Comparison of ENCODE assay signal across 10 cellular contexts in the genomic region with DNA sequence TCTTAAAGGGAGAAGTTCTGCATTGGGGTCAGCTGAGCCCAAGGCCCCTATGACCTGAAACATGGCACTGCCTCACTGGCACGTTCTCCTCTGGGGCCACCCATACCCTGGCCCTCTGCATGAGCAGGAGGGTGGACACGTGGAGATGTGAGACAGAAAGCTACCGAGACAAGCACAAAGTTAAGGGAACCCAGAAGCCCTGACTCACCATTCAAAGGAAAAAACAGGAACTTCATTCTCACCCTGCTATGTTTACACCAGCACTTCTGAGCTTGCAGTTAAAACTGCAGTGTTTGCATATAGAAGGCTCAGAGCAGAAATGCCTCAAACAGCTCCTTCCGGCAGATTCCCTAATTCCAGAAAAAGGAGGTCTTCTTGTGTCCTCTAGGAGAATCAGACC. TPM values are rescaled to one million over a fixed set of nuclear protein-coding genes. Genes with fewer than 3 reads are reported as not detected.
DNase-seq lines count a peak whose midpoint lies in the region; ATAC-seq, FAIRE-seq and TF ChIP-seq lines count a peak whose summit lies in the region.
"Had no signal": no experiment of that assay in that cellular context is flagged by ENCODE, and none has a peak within 500 bp of the region (broad histone marks: within the 10 kb centered on the region; RNA-seq: fewer than 3 reads in every experiment).

No MANE protein-coding gene starts in this region.

- H3K4me2 ChIP-seq in K562 (ENCODE audit: insufficient read depth, low read length): no peak overlapping the region
- no peak overlapping the region for H3K4me2 ChIP-seq in PC-9
- H3K4me2 ChIP-seq: KMS-11 had no signal

- 42% methylated on average over 4 of the region's 4 CpGs for WGBS in K562 (ENCODE audit: insufficient coverage, low coverage, missing lambda C conversion rate)

- H3K27ac ChIP-seq in K562 (ENCODE audit: extremely low read depth, low read depth, low read length) (no peak overlapping the region), PC-9 (no peak overlapping the region)
- H3K27ac ChIP-seq: KMS-11 had no signal

- peak overlapping the region in 5 of 6 donors; percentile 6 to 61 (median 32) for H3K27ac Mint-ChIP-seq in naive B cell

- no peak overlapping the region for H3K4me3 ChIP-seq in NB4 (ENCODE audit: low read depth, low read length)
- H3K4me3 ChIP-seq in K562: no peak overlapping the region
- no peak overlapping the region for H3K4me3 ChIP-seq in PC-9

- FAIRE-seq in K562 (lab: Jason Lieb, UNC): no peak
- FAIRE-seq: kidney had no signal

- H3K27me3 Mint-ChIP-seq in naive B cell: no peaks in the 10 kb centered on the region

- peaks cover 0 to 10% of the 10 kb centered on the region in 2 donors for H3K36me3 Mint-ChIP-seq in naive B cell

- H3K4me1 Mint-ChIP-seq in naive B cell: peaks cover 0 to 8% (median 6%) of the 10 kb centered on the region in 3 donors

- BruUV-seq in K562 (replicated peaks; lab: Mats Ljungman, UMichigan) (no TSS peak), PC-9 (replicated peaks; lab: Mats Ljungman, UMichigan) (no TSS peak)

- peak; percentile 81 for DNase-seq in CD1c-positive myeloid dendritic cell (ENCODE audit: extremely low spot score)
- DNase-seq in NB4 (ENCODE audit: low read depth): peak; percentile 85
- DNase-seq in K562 (ENCODE audit: extremely low read depth in 1 of 4, low spot score in 3 of 4): no peak
- DNase-seq in naive B cell: no peak
- DNase-seq in HPDE6-E6E7 (ENCODE audit: extremely low spot score): no peak
- no peak for DNase-seq in NCI-H2196 (lab: John Stamatoyannopoulos, UW; ENCODE audit: unreplicated experiment)
- DNase-seq in PC-9: no peak
- DNase-seq in SK-N-DZ (ENCODE audit: low spot score): no peak
- DNase-seq: kidney had no signal

- TF ChIP-seq RAD21 in K562 (CRISPR knock-in tag; conservative IDR thresholded peaks at IDR 0.05 in 1 of 2, IDR thresholded peaks at IDR 0.05 in 1 of 2): no peak

- peaks cover 10% of the 10 kb centered on the region; the same call in 2 of the 3 replicates for H3K36me3 ChIP-seq in K562 (ENCODE audit: control insufficient read depth, insufficient read depth, low read length)
- H3K36me3 ChIP-seq in PC-9 (ENCODE audit: low read depth): peaks cover 31% of the 10 kb centered on the region; the same call in 1 of the 2 replicates

- no peak; the same call in 2 of the 3 replicates for ATAC-seq in K562
- no peak for ATAC-seq in naive B cell (ENCODE audit: low read depth in 2 of 2)

- intact Hi-C loops in K562 (cut with micrococcal nuclease): no loop called here
- intact Hi-C loops in PC-9 (cut with micrococcal nuclease; ENCODE audit: unreplicated experiment): no loop called here

- H3K4me3 Mint-ChIP-seq in naive B cell: no peak overlapping the region

- in situ Hi-C loops in K562 (cut with MboI): no loop called here

- H3K9me2 ChIP-seq in PC-9 (ENCODE audit: insufficient read depth): no peaks in the 10 kb centered on the region

- no peaks in the 10 kb centered on the region for H3K9me1 ChIP-seq in K562 (ENCODE audit: control insufficient read depth, insufficient read depth, low read length)

- H3K4me1 ChIP-seq in K562 (replicated peaks in 1 of 2; ENCODE audit: control insufficient read depth in 2 of 2, insufficient read depth in 2 of 2, low read length in 2 of 2) (peaks cover 3 to 9% of the 10 kb centered on the region in 2 experiments; a peak in 4 of 5 replicates), PC-9 (replicated peaks; ENCODE audit: insufficient read depth) (peaks cover 34% of the 10 kb centered on the region)

- H4K20me1 ChIP-seq in K562 (replicated peaks; ENCODE audit: control insufficient read depth, insufficient read depth, low read length): no peaks in the 10 kb centered on the region
- H4K20me1 ChIP-seq in PC-9 (ENCODE audit: insufficient read depth): no peaks in the 10 kb centered on the region

- CTCF ChIA-PET in K562 (lab: Yijun Ruan, JAX; ENCODE audit: low intra/inter-chr PET ratio) (no interaction called here), PC-9 (lab: Charles Lee) (no interaction called here)

- no peak overlapping the region for H3K9ac ChIP-seq in K562 (ENCODE audit: insufficient read depth in 1 of 2, low read depth in 2 of 2, low read length in 2 of 2)
- H3K9ac ChIP-seq: KMS-11 had no signal

- no peaks in the 10 kb centered on the region for H3K9me3 ChIP-seq in K562 (replicated peaks; ENCODE audit: control insufficient read depth, insufficient read depth, low read depth, low read length)
- H3K9me3 ChIP-seq in PC-9 (ENCODE audit: insufficient read depth, low read depth): no peaks in the 10 kb centered on the region

- H3F3A ChIP-seq in PC-9 (ENCODE audit: insufficient read depth, low read depth): peaks cover 30% of the 10 kb centered on the region

- H3K9me3 Mint-ChIP-seq in naive B cell: no peaks in the 10 kb centered on the region

- POLR2A ChIA-PET in K562 (lab: Yijun Ruan, JAX) (interaction anchor here (0.7 to 1.2 kb wide), 2 partner anchors 10 to 591 kb away, joined by 3 to 5 read pairs; no protein-coding TSS in a partner anchor), PC-9 (lab: Charles Lee; ENCODE audit: unreplicated experiment) (interaction anchor here (0.7 kb wide), 1 partner anchor 43 kb away, joined by 4 read pairs; no protein-coding TSS in a partner anchor)

- no peak for TF ChIP-seq POLR2A in NB4 (IDR thresholded peaks at IDR 0.05; ENCODE audit: extremely low read depth, insufficient read length)
- TF ChIP-seq POLR2A in K562 (conservative IDR thresholded peaks at IDR 0.05): no peak

- H3K79me2 ChIP-seq in K562 (ENCODE audit: control insufficient read depth, insufficient read depth, low read length): no peaks in the 10 kb centered on the region
- H3K79me2 ChIP-seq in PC-9 (ENCODE audit: low read depth): no peaks in the 10 kb centered on the region

- TF ChIP-seq EP300 in K562 (IDR thresholded peaks at IDR 0.05; ENCODE audit: low read length): no peak

- TF ChIP-seq CTCF in NB4 (IDR thresholded peaks at IDR 0.05; ENCODE audit: low read depth, low read length): no peak
- no peak for TF ChIP-seq CTCF in K562 (IDR thresholded peaks at IDR 0.05 in 2 of 3, conservative IDR thresholded peaks at IDR 0.05 in 1 of 3; ENCODE audit: insufficient read depth in 2 of 3, low read depth in 1 of 3, low read length in 3 of 3)
- no peak for TF ChIP-seq CTCF in PC-9 (conservative IDR thresholded peaks at IDR 0.05)

- H2AFZ ChIP-seq in K562 (ENCODE audit: low read depth, low read length): no peak overlapping the region
- H2AFZ ChIP-seq in PC-9: no peak overlapping the region

- H3K27me3 ChIP-seq in K562 (ENCODE audit: control insufficient read depth in 2 of 2, insufficient read depth in 2 of 2, low read length in 2 of 2) (0 out of 5 replicates have a peak, but pooled peaks cover 0 to 4% of the 10 kb centered on the region in 2 experiments), PC-9 (ENCODE audit: insufficient read depth, low read depth) (no peaks in the 10 kb centered on the region)

TF ChIP-seq in K562, 482 proteins besides CTCF, POLR2A, EP300 and RAD21 (continues in another document):
- TF ChIP-seq, protein P1, sequence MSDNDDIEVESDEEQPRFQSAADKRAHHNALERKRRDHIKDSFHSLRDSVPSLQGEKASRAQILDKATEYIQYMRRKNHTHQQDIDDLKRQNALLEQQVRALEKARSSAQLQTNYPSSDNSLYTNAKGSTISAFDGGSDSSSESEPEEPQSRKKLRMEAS (CRISPR knock-in tag; IDR thresholded peaks at IDR 0.05): peak; percentile 23; the same call in 1 of the 2 replicates

RNA-seq across cellular contexts. Expression of a gene that starts 41.7 kb away (rescaled TPM):
- total RNA-seq in K562 (2011; cell fraction: chromatin; rRNA removed; ENCODE audit: low replicate concordance): 0.83 and 0.88 TPM in 2 replicates
- total RNA-seq in K562 (2011; cell fraction: nucleolus; rRNA removed): 0.39 and 0.50 TPM in 2 replicates
- total RNA-seq in K562 (2011; cell fraction: nucleoplasm; rRNA removed): 0.81 and 1.2 TPM in 2 replicates
- total RNA-seq in K562 (2014; rRNA removed): 0.29 and 0.32 TPM in 2 replicates
- total RNA-seq in K562 (2014; rRNA removed; fragmentation: Illumina TruSeq; extraction: Trizol): 0.44 and 0.45 TPM in 2 replicates
- total RNA-seq in K562 (2015; rRNA removed; fragmentation: Illumina TruSeq; extraction: Trizol): 0.22 and 0.23 TPM in 2 replicates
- 0.49 and 0.65 TPM in 2 replicates for total RNA-seq in K562 (2021)
- 0.85 and 1.1 TPM in 2 replicates for polyA plus RNA-seq in K562 (2011; rRNA removed)
- 0.48 and 0.58 TPM in 2 replicates for polyA plus RNA-seq in K562 (2011; cell fraction: cytosol; rRNA removed)
- 1.7 and 2.4 TPM in 2 replicates for polyA plus RNA-seq in K562 (2011; cell fraction: nucleus; rRNA removed)
- 0.30 and 0.48 TPM in 2 replicates for polyA plus RNA-seq in K562 (2012)
- 0.36 and 0.40 TPM in 2 replicates for polyA plus RNA-seq in K562 (2014; fragmentation: Illumina TruSeq; extraction: Trizol)
- under 1 TPM; 0.07 to 0.14 TPM for polyA plus RNA-seq in K562 (2014; fragmentation: Nextera tagmentation; extraction: Ambion mirVana)
- polyA plus RNA-seq in K562 (2014; rRNA removed): 0.32 and 0.41 TPM in 2 replicates
- polyA minus RNA-seq in K562 (2011; rRNA and poly(A)+ RNA removed): 1.2 and 1.6 TPM in 2 replicates
- polyA minus RNA-seq in K562 (2011; cell fraction: cytosol; rRNA and poly(A)+ RNA removed): 0.57 and 0.91 TPM in 2 replicates
- 0.94 and 1.1 TPM in 2 replicates for polyA minus RNA-seq in K562 (2011; cell fraction: nucleus; rRNA and poly(A)+ RNA removed)
- polyA plus RNA-seq in naive B cell (ENCODE audit: low read depth in 6 of 6): 10 to 100 TPM; 11.4 to 32.2 (median 22.9) TPM
- total RNA-seq in PC-9 (2021): 49.4 and 55.6 TPM in 2 replicates
- polyA plus RNA-seq in SK-N-DZ (2014; cell fraction: cytosol; rRNA removed): 17.2 and 19.5 TPM in 2 replicates
- polyA plus RNA-seq in SK-N-DZ (2014; cell fraction: nucleus; rRNA removed): 27.4 and 32.9 TPM in 2 replicates

RNA-seq across cellular contexts. Expression of a gene that starts 47.9 kb away (rescaled TPM):
- total RNA-seq in K562 (2011; cell fraction: chromatin; rRNA removed; ENCODE audit: low replicate concordance): not detected in 2 replicates
- not detected in 2 replicates for total RNA-seq in K562 (2011; cell fraction: nucleolus; rRNA removed)
- total RNA-seq in K562 (2011; cell fraction: nucleoplasm; rRNA removed): not detected in 2 replicates
- not detected in 2 replicates for total RNA-seq in K562 (2014; rRNA removed)
- not detected in 2 replicates for total RNA-seq in K562 (2014; rRNA removed; fragmentation: Illumina TruSeq; extraction: Trizol)
- not detected in 2 replicates for total RNA-seq in K562 (2015; rRNA removed; fragmentation: Illumina TruSeq; extraction: Trizol)
- total RNA-seq in K562 (2021): not detected in 2 replicates
- polyA plus RNA-seq in K562 (2011; rRNA removed): not detected in 2 replicates
- not detected in 2 replicates for polyA plus RNA-seq in K562 (2011; cell fraction: cytosol; rRNA removed)
- not detected in 2 replicates for polyA plus RNA-seq in K562 (2011; cell fraction: nucleus; rRNA removed)
- polyA plus RNA-seq in K562 (2012): not detected in 2 replicates
- polyA plus RNA-seq in K562 (2014; fragmentation: Illumina TruSeq; extraction: Trizol): not detected in 2 replicates
- not detected for polyA plus RNA-seq in K562 (2014; fragmentation: Nextera tagmentation; extraction: Ambion mirVana)
- not detected in 2 replicates for polyA plus RNA-seq in K562 (2014; rRNA removed)
- polyA minus RNA-seq in K562 (2011; rRNA and poly(A)+ RNA removed): not detected in 2 replicates
- polyA minus RNA-seq in K562 (2011; cell fraction: cytosol; rRNA and poly(A)+ RNA removed): not detected in 2 replicates
- polyA minus RNA-seq in K562 (2011; cell fraction: nucleus; rRNA and poly(A)+ RNA removed): not detected in 2 replicates
- under 1 TPM in 1 of 6 donors, not detected in 5; 0.52 TPM for polyA plus RNA-seq in naive B cell (ENCODE audit: low read depth in 6 of 6)
- not detected in 2 replicates for total RNA-seq in PC-9 (2021)
- polyA plus RNA-seq in SK-N-DZ (2014; cell fraction: cytosol; rRNA removed): not detected in 2 replicates
- 0.06 TPM in 1 of 2 replicates, not detected in the other for polyA plus RNA-seq in SK-N-DZ (2014; cell fraction: nucleus; rRNA removed)

Comparison
In these comparisons a context has a peak if more than half of its experiments do, and no peak if none do; other contexts are left out.
1. DNase-seq: peak in CD1c-positive myeloid dendritic cell (single experiment) and NB4 (single experiment); none in K562 (0 of 4), naive B cell (single experiment), HPDE6-E6E7 (single experiment), NCI-H2196 (single experiment), PC-9 (0 of 2) and SK-N-DZ (single experiment).
2. RNA of a gene that starts 41.7 kb away (total RNA-seq): 49.4 to 55.6 TPM in PC-9; 0.22 to 1.2 TPM in K562; every median in the first group is over 10 times any median in the second.